Comparison of ENCODE assay signal across 28 cellular contexts in the genomic region with DNA sequence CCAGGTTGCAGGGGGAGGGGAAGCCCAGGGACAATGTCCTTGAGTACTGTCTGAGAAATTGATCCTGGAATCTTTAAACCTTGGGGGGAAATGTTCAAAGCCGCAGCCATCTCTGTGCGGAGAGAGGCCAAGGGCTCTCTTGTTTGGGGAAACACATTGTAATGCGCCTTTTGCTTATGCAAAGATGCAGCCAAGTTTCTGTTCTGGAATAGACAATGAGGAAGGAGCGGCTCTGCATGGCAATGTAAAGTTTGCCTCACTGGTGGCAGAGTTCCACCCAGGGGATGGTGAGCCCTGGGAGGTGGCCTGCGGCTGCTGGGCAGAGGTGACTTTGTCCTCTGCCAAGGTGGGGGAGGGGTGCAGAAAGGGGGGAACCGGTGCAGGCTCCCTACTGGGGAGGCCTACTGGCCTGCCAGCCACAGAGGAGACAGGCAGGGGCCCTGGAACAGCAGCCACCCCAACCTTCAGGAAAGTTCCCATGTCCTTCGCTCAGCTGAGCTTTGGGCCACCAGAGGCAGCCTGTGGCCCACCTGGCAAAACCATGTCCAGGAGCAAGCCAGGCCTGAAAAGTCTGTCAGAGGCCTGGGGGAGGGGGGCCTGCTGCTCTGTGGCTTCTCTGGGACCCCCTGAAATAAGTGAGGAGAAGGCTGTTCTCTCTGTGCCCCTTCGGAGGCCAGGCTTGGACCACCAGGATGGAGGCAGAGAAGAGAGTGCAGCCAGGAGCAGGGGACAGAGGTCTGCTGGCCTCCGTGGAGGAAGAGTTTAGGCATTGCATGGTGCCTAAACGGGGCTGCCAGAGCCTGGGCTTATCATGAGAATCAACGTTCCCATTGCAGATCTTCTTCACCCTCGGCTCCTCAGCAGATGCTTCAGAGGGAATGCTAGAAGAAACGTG.
DNase-seq lines count a peak whose midpoint lies in the region; ATAC-seq and TF ChIP-seq lines count a peak whose summit lies in the region.
"Had no signal": no experiment of that assay in that cellular context is flagged by ENCODE, and none has a peak within 500 bp of the region (broad histone marks: within the 10 kb centered on the region; RNA-seq: fewer than 3 reads in every experiment).

No MANE protein-coding gene starts in this region.

- H3K27ac ChIP-seq in HUES48 (ENCODE audit: low read depth, low read length) (peak overlapping the region; percentile 36), endodermal cell (ENCODE audit: low read depth, low read length) (peak overlapping the region; percentile 32)
- H3K27ac ChIP-seq: A549, gastrocnemius medialis, neutrophil, psoas muscle, SK-N-MC, upper lobe of left lung had no signal

- no peak for TF ChIP-seq CTCF in BE2C (IDR thresholded peaks at IDR 0.05; ENCODE audit: low read depth, low read length)
- no peak for TF ChIP-seq CTCF in endodermal cell (conservative IDR thresholded peaks at IDR 0.05)
- TF ChIP-seq CTCF in progenitor cell of endocrine pancreas (IDR thresholded peaks at IDR 0.05; ENCODE audit: unreplicated experiment), result no peak

- H3K36me3 Mint-ChIP-seq in endodermal cell (ENCODE audit: low read depth) (no peaks in the 10 kb centered on the region), progenitor cell of endocrine pancreas (ENCODE audit: insufficient read depth) (no peaks in the 10 kb centered on the region)
- H3K36me3 Mint-ChIP-seq: activated CD4-positive, alpha-beta memory T cell treated with anti-CD3 and anti-CD28 coated beads for 36 hours; CD4-positive, CD25-positive, alpha-beta regulatory T cell; stimulated activated effector memory CD8-positive, alpha-beta T cell treated with anti-CD3 and anti-CD28 coated beads, Interleukin-12 subunit alpha, Interleukin-12 subunit beta, amount 100 ng/mL, for 72 hours had no signal

- H3K9me3 ChIP-seq in BE2C (no peaks in the 10 kb centered on the region), HUES48 (ENCODE audit: control insufficient read depth, insufficient read depth, low read length) (no peaks in the 10 kb centered on the region), endodermal cell (ENCODE audit: control insufficient read depth, low read length) (no peaks in the 10 kb centered on the region)
- H3K9me3 ChIP-seq: gastrocnemius medialis, neutrophil, psoas muscle, upper lobe of left lung had no signal

- 86 to 93% methylated on average over 5 to 13 of the region's 13 CpGs for WGBS in endodermal cell (ENCODE audit: insufficient coverage in 1 of 2, insufficient read length in 1 of 2), 2 experiments

- H3K4me1 Mint-ChIP-seq in endodermal cell (peaks cover 4% of the 10 kb centered on the region), progenitor cell of endocrine pancreas (ENCODE audit: low read depth) (no peaks in the 10 kb centered on the region)
- H3K4me1 Mint-ChIP-seq: CD4-positive, CD25-positive, alpha-beta regulatory T cell; stimulated activated effector memory CD8-positive, alpha-beta T cell treated with anti-CD3 and anti-CD28 coated beads, Interleukin-12 subunit alpha, Interleukin-12 subunit beta, amount 100 ng/mL, for 72 hours had no signal

- DNase-seq in BE2C, result peak; percentile 9
- DNase-seq in endodermal cell, result no peak
- peak; percentile 72 for DNase-seq in mucosa of gallbladder (ENCODE audit: low spot score)
- DNase-seq in activated CD4-positive, CD25-positive, alpha-beta regulatory T cell treated with anti-CD3 and anti-CD28 coated beads, Interleukin-2, amount 50 U/mL, for 72 hours, result no peak
- DNase-seq in NCI-H187 treated with DMSO at 0.1 percent for 48 hours (lab: John Stamatoyannopoulos, UW), result no peak
- no peak for DNase-seq in progenitor cell of endocrine pancreas (ENCODE audit: low spot score, unreplicated experiment)
- DNase-seq: activated CD4-positive, alpha-beta memory T cell treated with anti-CD3 and anti-CD28 coated beads for 36 hours; activated CD8-positive, alpha-beta memory T cell treated with anti-CD3 and anti-CD28 coated beads, Interleukin-2, amount 50 U/mL, for 4 hours; activated naive CD4-positive, alpha-beta T cell treated with anti-CD3 and anti-CD28 coated beads for 36 hours; Calu3; CD4-positive, CD25-positive, alpha-beta regulatory T cell; DMS79; gastrocnemius medialis; KG1; left colon; NCI-H1105 treated with DMSO at 0.1 percent for 48 hours; NCI-H2029; NCI-H524 treated with DMSO at 0.1 percent for 48 hours; upper lobe of left lung had no signal

- H3K36me3 ChIP-seq in BE2C, result no peaks in the 10 kb centered on the region
- no peaks in the 10 kb centered on the region for H3K36me3 ChIP-seq in HUES48 (ENCODE audit: control insufficient read depth, insufficient read depth, low read length)
- H3K36me3 ChIP-seq in endodermal cell (ENCODE audit: control insufficient read depth, insufficient read depth, low read length), result no peaks in the 10 kb centered on the region
- H3K36me3 ChIP-seq: gastrocnemius medialis, neutrophil, upper lobe of left lung had no signal

- H3K27ac Mint-ChIP-seq in endodermal cell (no peak overlapping the region), progenitor cell of endocrine pancreas (no peak overlapping the region)
- H3K27ac Mint-ChIP-seq: activated CD4-positive, alpha-beta memory T cell treated with anti-CD3 and anti-CD28 coated beads for 36 hours; activated naive CD4-positive, alpha-beta T cell treated with anti-CD3 and anti-CD28 coated beads for 36 hours; CD4-positive, CD25-positive, alpha-beta regulatory T cell; stimulated activated effector memory CD8-positive, alpha-beta T cell treated with anti-CD3 and anti-CD28 coated beads, Interleukin-12 subunit alpha, Interleukin-12 subunit beta, amount 100 ng/mL, for 72 hours; T-helper 1 cell treated with Interleukin-12 subunit alpha and Interleukin-12 subunit beta and Interleukin-4 antibody, amounts not matched to agents 30 μg/mL and 1 μg/mL, for 36 hours had no signal

- H3K9ac ChIP-seq in HUES48 (ENCODE audit: low read depth, low read length) (0 out of 2 replicates have a peak overlapping the region, but pooled peaks have one; percentile 6), endodermal cell (ENCODE audit: extremely low read depth, low read length, poor library complexity, severe bottlenecking) (no peak overlapping the region)

- H3K4me3 ChIP-seq in BE2C (ENCODE audit: low read depth, low read length) (no peak overlapping the region), HUES48 (ENCODE audit: low read depth, low read length) (no peak overlapping the region), endodermal cell (ENCODE audit: low read length) (no peak overlapping the region)
- H3K4me3 ChIP-seq: A549, gastrocnemius medialis, psoas muscle, SK-N-MC, upper lobe of left lung had no signal

- H3K4me1 ChIP-seq in BE2C, result no peaks in the 10 kb centered on the region
- peaks cover 33% of the 10 kb centered on the region for H3K4me1 ChIP-seq in HUES48 (ENCODE audit: control insufficient read depth, insufficient read depth, low read length)
- no peaks in the 10 kb centered on the region for H3K4me1 ChIP-seq in endodermal cell (ENCODE audit: control insufficient read depth, insufficient read depth, low read length)
- H3K4me1 ChIP-seq: A549, gastrocnemius medialis, psoas muscle, upper lobe of left lung had no signal

- ATAC-seq in GM21381 (IDR thresholded peaks at IDR 0.05; ENCODE audit: unreplicated experiment), result no peak
- ATAC-seq: A549; activated CD4-positive, CD25-positive, alpha-beta regulatory T cell treated with anti-CD3 and anti-CD28 coated beads, Interleukin-2, amount 50 U/mL, for 24 hours; gastrocnemius medialis; left colon; psoas muscle; stimulated activated effector memory CD8-positive, alpha-beta T cell treated with anti-CD3 and anti-CD28 coated beads, Interleukin-12 subunit alpha, Interleukin-12 subunit beta, amount 100 ng/mL, for 72 hours had no signal

- H3K27me3 ChIP-seq in BE2C (no peaks in the 10 kb centered on the region), HUES48 (ENCODE audit: control insufficient read depth, insufficient read depth, low read length) (no peaks in the 10 kb centered on the region), endodermal cell (ENCODE audit: control insufficient read depth, insufficient read depth, low read length, poor library complexity, severe bottlenecking) (no peaks in the 10 kb centered on the region)
- H3K27me3 ChIP-seq: gastrocnemius medialis, upper lobe of left lung had no signal

- H3K4me3 Mint-ChIP-seq in endodermal cell (no peak overlapping the region), progenitor cell of endocrine pancreas (ENCODE audit: low read depth) (no peak overlapping the region)
- H3K4me3 Mint-ChIP-seq: activated CD4-positive, alpha-beta memory T cell treated with anti-CD3 and anti-CD28 coated beads for 36 hours; activated naive CD4-positive, alpha-beta T cell treated with anti-CD3 and anti-CD28 coated beads for 36 hours; CD4-positive, CD25-positive, alpha-beta regulatory T cell; stimulated activated effector memory CD8-positive, alpha-beta T cell treated with anti-CD3 and anti-CD28 coated beads, Interleukin-12 subunit alpha, Interleukin-12 subunit beta, amount 100 ng/mL, for 72 hours; T-helper 1 cell treated with Interleukin-12 subunit alpha and Interleukin-12 subunit beta and Interleukin-4 antibody, amounts not matched to agents 30 μg/mL and 1 μg/mL, for 36 hours had no signal

- H3K9me3 Mint-ChIP-seq in endodermal cell (no peaks in the 10 kb centered on the region), progenitor cell of endocrine pancreas (ENCODE audit: low read depth) (no peaks in the 10 kb centered on the region)
- H3K9me3 Mint-ChIP-seq: activated CD4-positive, alpha-beta memory T cell treated with anti-CD3 and anti-CD28 coated beads for 36 hours; activated naive CD4-positive, alpha-beta T cell treated with anti-CD3 and anti-CD28 coated beads for 36 hours; stimulated activated effector memory CD8-positive, alpha-beta T cell treated with anti-CD3 and anti-CD28 coated beads, Interleukin-12 subunit alpha, Interleukin-12 subunit beta, amount 100 ng/mL, for 72 hours; T-helper 1 cell treated with Interleukin-12 subunit alpha and Interleukin-12 subunit beta and Interleukin-4 antibody, amounts not matched to agents 30 μg/mL and 1 μg/mL, for 36 hours had no signal

- H3K27me3 Mint-ChIP-seq in endodermal cell (ENCODE audit: insufficient read depth), result peaks cover 1% of the 10 kb centered on the region
- H3K27me3 Mint-ChIP-seq in progenitor cell of endocrine pancreas, result no peaks in the 10 kb centered on the region
- H3K27me3 Mint-ChIP-seq: CD4-positive, CD25-positive, alpha-beta regulatory T cell had no signal

Comparison
In these comparisons a context has a peak if more than half of its experiments do, and no peak if none do; other contexts are left out.
1. DNase-seq: peak in BE2C (single experiment) and mucosa of gallbladder (single experiment); none in endodermal cell (single experiment), activated CD4-positive, CD25-positive, alpha-beta regulatory T cell treated with anti-CD3 and anti-CD28 coated beads, Interleukin-2, amount 50 U/mL, for 72 hours (single experiment), NCI-H187 treated with DMSO at 0.1 percent for 48 hours (single experiment) and progenitor cell of endocrine pancreas (single experiment).